Comparison of ENCODE assay signal across 13 cellular contexts in the genomic region with DNA sequence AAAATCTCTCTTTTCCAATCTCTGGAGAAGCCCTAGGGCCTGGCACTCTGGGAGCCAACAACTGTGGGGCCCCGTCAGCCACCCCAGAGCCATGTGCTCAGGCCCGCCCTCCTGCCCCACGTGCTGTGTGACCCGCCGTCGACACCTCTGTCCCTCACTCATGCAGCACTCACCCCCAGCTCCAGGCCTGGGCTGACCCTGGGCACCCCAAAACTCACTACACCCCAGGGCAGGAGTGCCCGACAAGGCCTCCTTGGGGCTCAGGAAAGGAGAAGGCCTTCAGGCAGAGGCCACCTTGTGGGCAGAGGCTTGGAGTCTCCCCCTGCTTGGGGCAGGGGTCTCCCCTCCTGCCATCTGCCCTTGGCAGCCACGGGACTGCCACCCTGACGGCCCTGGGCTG. TPM values are rescaled to one million over a fixed set of nuclear protein-coding genes. Genes with fewer than 3 reads are reported as not detected.
DNase-seq lines count a peak whose midpoint lies in the region; ATAC-seq and TF ChIP-seq lines count a peak whose summit lies in the region.
"Had no signal": no experiment of that assay in that cellular context is flagged by ENCODE, and none has a peak within 500 bp of the region (broad histone marks: within the 10 kb centered on the region; RNA-seq: fewer than 3 reads in every experiment).

No MANE protein-coding gene starts in this region.

- H3K27ac ChIP-seq in RWPE1 = peak overlapping the region; percentile 24
- no peak overlapping the region for H3K27ac ChIP-seq in hepatocyte
- H3K27ac ChIP-seq in testis = no peak overlapping the region
- H3K27ac ChIP-seq: SK-N-MC had no signal

- H3K9me2 ChIP-seq in hepatocyte (replicated peaks; ENCODE audit: insufficient read depth) = no peaks in the 10 kb centered on the region

- peak overlapping the region; percentile 70 for H3K4me3 Mint-ChIP-seq in activated CD8-positive, alpha-beta memory T cell treated with anti-CD3 and anti-CD28 coated beads, Interleukin-2, amount 10 ng/mL, durations not matched to agents 7 days and 5 days
- peak overlapping the region; percentile 77 for H3K4me3 Mint-ChIP-seq in stimulated activated effector memory CD8-positive, alpha-beta T cell treated with anti-CD3 and anti-CD28 coated beads, Interleukin-12 subunit alpha, Interleukin-12 subunit beta, amount 100 ng/mL, for 72 hours

- H3K27me3 ChIP-seq in hepatocyte (no peaks in the 10 kb centered on the region), testis (no peaks in the 10 kb centered on the region), HAP-1 (ENCODE audit: low read depth) (no peaks in the 10 kb centered on the region)

- in situ Hi-C loops in HAP-1 (cut with MboI; ENCODE audit: low sequenced_read_pairs) = no loop called here

- peaks cover 8% of the 10 kb centered on the region for H3K79me2 ChIP-seq in hepatocyte

- H3K4me2 ChIP-seq in hepatocyte = peak overlapping the region; percentile 100

- H2AFZ ChIP-seq in hepatocyte = no peak overlapping the region

- no peak for TF ChIP-seq POLR2A in testis (IDR thresholded peaks at IDR 0.05)

- H3K27me3 Mint-ChIP-seq in activated CD8-positive, alpha-beta memory T cell treated with anti-CD3 and anti-CD28 coated beads, Interleukin-2, amount 10 ng/mL, durations not matched to agents 7 days and 5 days = no peaks in the 10 kb centered on the region

- no peak for ATAC-seq in activated CD8-positive, alpha-beta memory T cell treated with anti-CD3 and anti-CD28 coated beads, Interleukin-2, amount 10 ng/mL, durations not matched to agents 7 days and 5 days
- no peak for ATAC-seq in stimulated activated effector memory CD8-positive, alpha-beta T cell treated with anti-CD3 and anti-CD28 coated beads, Interleukin-12 subunit alpha, Interleukin-12 subunit beta, amount 100 ng/mL, for 72 hours

- H3K4me1 ChIP-seq in hepatocyte (ENCODE audit: insufficient read depth) (peaks cover 19% of the 10 kb centered on the region), testis (peaks cover 29% of the 10 kb centered on the region), HAP-1 (peaks cover 18% of the 10 kb centered on the region; the same call in 1 of the 2 replicates)

- no peak for DNase-seq in activated CD8-positive, alpha-beta memory T cell treated with anti-CD3 and anti-CD28 coated beads, Interleukin-2, amount 10 ng/mL, durations not matched to agents 7 days and 5 days
- DNase-seq in activated CD8-positive, alpha-beta memory T cell treated with anti-CD3 and anti-CD28 coated beads, Interleukin-2, amount 50 U/mL, for 48 hours = no peak
- DNase-seq in RWPE1 (ENCODE audit: low spot score) (no peak), hepatocyte (ENCODE audit: low spot score) (no peak), testis (no peak), NCI-H510A (lab: John Stamatoyannopoulos, UW) (no peak), HAP-1 (ENCODE audit: low spot score in 2 of 2) (no peak)
- DNase-seq in stimulated activated effector memory CD8-positive, alpha-beta T cell treated with anti-CD3 and anti-CD28 coated beads, Interleukin-12 subunit alpha, Interleukin-12 subunit beta, amount 100 ng/mL, for 72 hours (ENCODE audit: low spot score in 2 of 2) = no peak
- DNase-seq: cortex of kidney, NCI-H1694, NCI-H774 had no signal

- H3K4me3 ChIP-seq in hepatocyte (no peak overlapping the region), testis (no peak overlapping the region), HAP-1 (no peak overlapping the region)
- H3K4me3 ChIP-seq: SK-N-MC had no signal

- peaks cover 19% of the 10 kb centered on the region for H3K4me1 Mint-ChIP-seq in activated CD8-positive, alpha-beta memory T cell treated with anti-CD3 and anti-CD28 coated beads, Interleukin-2, amount 10 ng/mL, durations not matched to agents 7 days and 5 days
- H3K4me1 Mint-ChIP-seq in stimulated activated effector memory CD8-positive, alpha-beta T cell treated with anti-CD3 and anti-CD28 coated beads, Interleukin-12 subunit alpha, Interleukin-12 subunit beta, amount 100 ng/mL, for 72 hours = peaks cover 23% of the 10 kb centered on the region

- no peaks in the 10 kb centered on the region for H3K9me3 Mint-ChIP-seq in activated CD8-positive, alpha-beta memory T cell treated with anti-CD3 and anti-CD28 coated beads, Interleukin-2, amount 10 ng/mL, durations not matched to agents 7 days and 5 days (ENCODE audit: low read depth)
- no peaks in the 10 kb centered on the region for H3K9me3 Mint-ChIP-seq in stimulated activated effector memory CD8-positive, alpha-beta T cell treated with anti-CD3 and anti-CD28 coated beads, Interleukin-12 subunit alpha, Interleukin-12 subunit beta, amount 100 ng/mL, for 72 hours

- H3K36me3 ChIP-seq in hepatocyte (replicated peaks; ENCODE audit: insufficient read depth, low read depth) = no peaks in the 10 kb centered on the region
- no peaks in the 10 kb centered on the region for H3K36me3 ChIP-seq in testis (ENCODE audit: low read depth, missing control alignments)
- no peaks in the 10 kb centered on the region for H3K36me3 ChIP-seq in HAP-1 (replicated peaks)

- no peaks in the 10 kb centered on the region for H4K20me1 ChIP-seq in hepatocyte (ENCODE audit: insufficient read depth, poor library complexity, severe bottlenecking)

- WGBS in hepatocyte (ENCODE audit: low lambda C conversion rate, missing lambda C conversion rate) = 87% methylated on average over 9 of the region's 9 CpGs
- WGBS in testis, 2 donors = 76 to 81% methylated on average over 9 of the region's 9 CpGs

- no peaks in the 10 kb centered on the region for H3K9me3 ChIP-seq in hepatocyte (ENCODE audit: low read depth)
- H3K9me3 ChIP-seq in testis = no peaks in the 10 kb centered on the region
- H3K9me3 ChIP-seq in HAP-1 = no peaks in the 10 kb centered on the region

- CTCF ChIA-PET in activated CD8-positive, alpha-beta memory T cell treated with anti-CD3 and anti-CD28 coated beads, Interleukin-2, amount 10 ng/mL, durations not matched to agents 7 days and 5 days (lab: Charles Lee) = interaction anchor here (1.5 kb wide), 1 partner anchor 61 kb away, joined by 4 read pairs; no protein-coding TSS in a partner anchor
- CTCF ChIA-PET in RWPE1 (lab: Yijun Ruan, JAX) = no interaction called here

- intact Hi-C loops in testis (cut with DNase I; ENCODE audit: low total_unique reads) = no loop called here

- peak overlapping the region; percentile 80 for H3K27ac Mint-ChIP-seq in activated CD8-positive, alpha-beta memory T cell treated with anti-CD3 and anti-CD28 coated beads, Interleukin-2, amount 10 ng/mL, durations not matched to agents 7 days and 5 days
- H3K27ac Mint-ChIP-seq in stimulated activated effector memory CD8-positive, alpha-beta T cell treated with anti-CD3 and anti-CD28 coated beads, Interleukin-12 subunit alpha, Interleukin-12 subunit beta, amount 100 ng/mL, for 72 hours = peak overlapping the region; percentile 81

- TF ChIP-seq CTCF in RWPE1 (conservative IDR thresholded peaks at IDR 0.05; ENCODE audit: low read depth) (no peak), hepatocyte (IDR thresholded peaks at IDR 0.05; ENCODE audit: poor library complexity) (no peak), testis (IDR thresholded peaks at IDR 0.05) (no peak)

- POLR2A ChIA-PET in RWPE1 (lab: Yijun Ruan, JAX; ENCODE audit: low non-redundant PET) = interaction anchor here (0.6 kb wide), 1 partner anchor 1037 kb away, joined by 3 read pairs; no protein-coding TSS in a partner anchor

- no peaks in the 10 kb centered on the region for H3K36me3 Mint-ChIP-seq in activated CD8-positive, alpha-beta memory T cell treated with anti-CD3 and anti-CD28 coated beads, Interleukin-2, amount 10 ng/mL, durations not matched to agents 7 days and 5 days
- peaks cover 10% of the 10 kb centered on the region for H3K36me3 Mint-ChIP-seq in stimulated activated effector memory CD8-positive, alpha-beta T cell treated with anti-CD3 and anti-CD28 coated beads, Interleukin-12 subunit alpha, Interleukin-12 subunit beta, amount 100 ng/mL, for 72 hours

RNA-seq across cellular contexts. Expression of a gene that starts 5.7 kb away (rescaled TPM):
- total RNA-seq in activated CD8-positive, alpha-beta memory T cell treated with anti-CD3 and anti-CD28 coated beads, Interleukin-2, amount 10 ng/mL, durations not matched to agents 7 days and 5 days = 10 to 100 TPM; 14.3 to 19.8 TPM
- total RNA-seq in hepatocyte (8.9 and 12.6 TPM in 2 replicates), testis (10 to 100 TPM; 34.2 to 45.0 TPM)
- polyA plus RNA-seq in hepatocyte (25.1 and 33.7 TPM in 2 replicates), testis (ENCODE audit: insufficient read depth, low read depth, low replicate concordance) (33.9 TPM)

RNA-seq across cellular contexts. Expression of a gene that starts 6.0 kb away (rescaled TPM):
- 100 to 1,000 TPM; 213 to 231 TPM for total RNA-seq in activated CD8-positive, alpha-beta memory T cell treated with anti-CD3 and anti-CD28 coated beads, Interleukin-2, amount 10 ng/mL, durations not matched to agents 7 days and 5 days
- total RNA-seq in hepatocyte (83.8 and 143 TPM in 2 replicates), testis (100 to 1,000 TPM; 123 to 139 TPM)
- polyA plus RNA-seq in hepatocyte (641 and 669 TPM in 2 replicates), testis (ENCODE audit: insufficient read depth, low read depth, low replicate concordance) (299 TPM)

RNA-seq across cellular contexts. Expression of a gene that starts 8.9 kb away (rescaled TPM):
- 1 to 10 TPM; 1.1 to 1.5 TPM for total RNA-seq in activated CD8-positive, alpha-beta memory T cell treated with anti-CD3 and anti-CD28 coated beads, Interleukin-2, amount 10 ng/mL, durations not matched to agents 7 days and 5 days
- total RNA-seq in hepatocyte (8.5 and 12.2 TPM in 2 replicates), testis (10 to 100 TPM in 1 of 2 donors, 1 to 10 TPM in 1; 7.3 to 10.1 TPM)
- polyA plus RNA-seq in hepatocyte (12.8 and 19.8 TPM in 2 replicates), testis (ENCODE audit: insufficient read depth, low read depth, low replicate concordance) (23.5 TPM)
- polyA plus RNA-seq: AG04450 had no signal

RNA-seq across cellular contexts. Expression of a gene that starts 25.5 kb away (rescaled TPM):
- 10 to 100 TPM; 38.9 to 49.0 TPM for total RNA-seq in activated CD8-positive, alpha-beta memory T cell treated with anti-CD3 and anti-CD28 coated beads, Interleukin-2, amount 10 ng/mL, durations not matched to agents 7 days and 5 days
- total RNA-seq in hepatocyte (43.5 and 43.9 TPM in 2 replicates), testis (10 to 100 TPM; 84.2 to 84.8 TPM)
- polyA plus RNA-seq in hepatocyte (21.5 and 21.8 TPM in 2 replicates), testis (ENCODE audit: insufficient read depth, low read depth, low replicate concordance) (37.3 TPM)

RNA-seq across cellular contexts. Expression of a gene that starts 54.7 kb away (rescaled TPM):
- 10 to 100 TPM; 10.0 to 14.6 TPM for total RNA-seq in activated CD8-positive, alpha-beta memory T cell treated with anti-CD3 and anti-CD28 coated beads, Interleukin-2, amount 10 ng/mL, durations not matched to agents 7 days and 5 days
- total RNA-seq in hepatocyte (17.3 and 29.5 TPM in 2 replicates), testis (10 to 100 TPM in 1 of 2 donors, 1 to 10 TPM in 1; 5.9 to 11.4 TPM)
- polyA plus RNA-seq in hepatocyte (24.1 and 26.1 TPM in 2 replicates), testis (ENCODE audit: insufficient read depth, low read depth, low replicate concordance) (5.9 TPM)
